22 cellular contexts compared by ENCODE assay signal in genomic region chr2:174009488-174010223, GRCh38. TPM values are rescaled to one million over a fixed set of nuclear protein-coding genes. Genes with fewer than 3 reads are reported as not detected.
DNase-seq lines count a peak whose midpoint lies in the region; FAIRE-seq and TF ChIP-seq lines count a peak whose summit lies in the region.
"Had no signal": no experiment of that assay in that cellular context is flagged by ENCODE, and none has a peak within 500 bp of the region (broad histone marks: within the 10 kb centered on the region; RNA-seq: fewer than 3 reads in every experiment).

No MANE protein-coding gene starts in this region.

- H3K36me3 ChIP-seq in GM23248 (ENCODE audit: low read depth): no peaks in the 10 kb centered on the region
- H3K36me3 ChIP-seq in small intestine (ENCODE audit: control insufficient read depth in 2 of 2, insufficient read depth in 2 of 2, low read length in 2 of 2): no peaks in the 10 kb centered on the region
- no peaks in the 10 kb centered on the region for H3K36me3 ChIP-seq in PC-9 (ENCODE audit: low read depth)
- H3K36me3 ChIP-seq: stomach had no signal

- CTCF ChIA-PET in PC-9 (lab: Charles Lee): no interaction called here

- BruUV-seq in PC-9 (replicated peaks; lab: Mats Ljungman, UMichigan): no TSS peak

- intact Hi-C loops in PC-9 (cut with micrococcal nuclease; ENCODE audit: unreplicated experiment): no loop called here

- H3K4me1 ChIP-seq in GM23248 (ENCODE audit: insufficient read depth) (peaks cover 40% of the 10 kb centered on the region), small intestine (ENCODE audit: control insufficient read depth in 2 of 2, insufficient read depth in 1 of 2, low read depth in 1 of 2, low read length in 1 of 2) (peaks cover 0 to 12% of the 10 kb centered on the region in 2 donors), PC-9 (replicated peaks; ENCODE audit: insufficient read depth) (peaks cover 7% of the 10 kb centered on the region)

- H3K4me3 ChIP-seq in GM23248 (peak overlapping the region; percentile 19; the same call in 1 of the 2 replicates), fibroblast of villous mesenchyme (ENCODE audit: low read depth, low read length) (no peak overlapping the region), small intestine (ENCODE audit: low read depth in 1 of 2, low read length in 2 of 2) (no peak overlapping the region), PC-9 (no peak overlapping the region)
- H3K4me3 ChIP-seq: stomach had no signal

- no peaks in the 10 kb centered on the region for H3K9me3 ChIP-seq in GM23248 (ENCODE audit: low read depth)
- no peaks in the 10 kb centered on the region for H3K9me3 ChIP-seq in small intestine (ENCODE audit: control insufficient read depth, low read depth)
- H3K9me3 ChIP-seq in PC-9 (ENCODE audit: insufficient read depth, low read depth): no peaks in the 10 kb centered on the region
- H3K9me3 ChIP-seq: stomach had no signal

- H3K4me2 ChIP-seq in GM23248 (ENCODE audit: unreplicated experiment) (peak overlapping the region; percentile 80), PC-9 (no peak overlapping the region)

- H3F3A ChIP-seq in GM23248 (ENCODE audit: insufficient read depth) (peaks cover 41% of the 10 kb centered on the region), PC-9 (ENCODE audit: insufficient read depth, low read depth) (0 out of 2 replicates have a peak, but pooled peaks cover 7% of the 10 kb centered on the region)

- no peaks in the 10 kb centered on the region for H3K27me3 ChIP-seq in GM23248 (replicated peaks; ENCODE audit: insufficient read depth)
- no peaks in the 10 kb centered on the region for H3K27me3 ChIP-seq in small intestine (ENCODE audit: control insufficient read depth in 2 of 2, insufficient read depth in 2 of 2, low read length in 2 of 2)
- H3K27me3 ChIP-seq in PC-9 (ENCODE audit: insufficient read depth, low read depth): no peaks in the 10 kb centered on the region
- H3K27me3 ChIP-seq: stomach had no signal

- POLR2A ChIA-PET in PC-9 (lab: Charles Lee; ENCODE audit: unreplicated experiment): interaction anchor here (0.7 kb wide), 1 partner anchor 22 kb away, joined by 4 read pairs; no protein-coding TSS in a partner anchor

- H3K9ac ChIP-seq in GM23248: peak overlapping the region; percentile 2; the same call in 1 of the 2 replicates

- 45 to 51% methylated on average over 3 of the region's 3 CpGs for WGBS in GM23248 (ENCODE audit: low coverage in 1 of 2, low lambda C conversion rate in 2 of 2, missing lambda C conversion rate in 2 of 2), 2 experiments
- WGBS in small intestine, 3 donors: 83 to 87% (median 85%) methylated on average over 3 of the region's 3 CpGs

- peak; percentile 51 for FAIRE-seq in small intestine (lab: Jason Lieb, UNC)
- FAIRE-seq: GM12891 had no signal

- H3K9me2 ChIP-seq in GM23248 (ENCODE audit: insufficient read depth): no peaks in the 10 kb centered on the region
- no peaks in the 10 kb centered on the region for H3K9me2 ChIP-seq in PC-9 (ENCODE audit: insufficient read depth)

- no peaks in the 10 kb centered on the region for H4K20me1 ChIP-seq in GM23248 (ENCODE audit: insufficient read depth)
- H4K20me1 ChIP-seq in PC-9 (ENCODE audit: insufficient read depth): no peaks in the 10 kb centered on the region

- DNase-seq in GM23248 (peak; percentile 77), astrocyte of the hippocampus (ENCODE audit: low read depth, low spot score) (peak; percentile 41), fibroblast of villous mesenchyme (ENCODE audit: low read depth) (peak; percentile 51), small intestine (no peak), PC-9 (no peak), dedifferentiated amniotic fluid mesenchymal stem cell (ENCODE audit: extremely low spot score) (no peak)
- no peak for DNase-seq in stimulated activated CD4-positive, alpha-beta T cell treated with anti-CD3 and anti-CD28 coated beads, Interleukin-2, amount 100 ng/mL, for 48 hours
- DNase-seq: activated CD4-positive, alpha-beta T cell treated with anti-CD3 and anti-CD28 coated beads for 36 hours; activated CD8-positive, alpha-beta memory T cell treated with anti-CD3 and anti-CD28 coated beads, Interleukin-2, amount 10 ng/mL, durations not matched to agents 7 days and 5 days; AML-193; cerebellar nuclear complex; endodermal cell; GF-D8; left ventricle myocardium superior; NCI-H1694; NCI-H2227 treated with DMSO at 0.1 percent for 48 hours; NCI-H82; PC-3; right cardiac atrium; stomach; T1000 had no signal

- H2AFZ ChIP-seq in GM23248: peak overlapping the region; percentile 52; the same call in 1 of the 2 replicates
- H2AFZ ChIP-seq in PC-9: no peak overlapping the region

- no peaks in the 10 kb centered on the region for H3K79me2 ChIP-seq in GM23248 (ENCODE audit: insufficient read depth)
- no peaks in the 10 kb centered on the region for H3K79me2 ChIP-seq in PC-9 (ENCODE audit: low read depth)

- in situ Hi-C loops in GM23248 (cut with MboI): no loop called here

- TF ChIP-seq CTCF in fibroblast of villous mesenchyme (IDR thresholded peaks at IDR 0.05; ENCODE audit: insufficient read depth, low read depth, low read length) (no peak), PC-9 (conservative IDR thresholded peaks at IDR 0.05) (no peak)

- H3K27ac ChIP-seq in GM23248 (peak overlapping the region; percentile 36), small intestine (ENCODE audit: low read depth in 1 of 2, low read length in 1 of 2) (no peak overlapping the region), PC-9 (no peak overlapping the region)
- H3K27ac ChIP-seq: stomach had no signal

RNA-seq across cellular contexts. Expression of gene SP3, which starts 44.5 kb away (rescaled TPM):
- total RNA-seq in GM23248 (2014; rRNA removed; shearing (Covaris generic)): 78.8 and 88.5 TPM in 2 replicates
- polyA plus RNA-seq in GM23248 (2016; fragmentation: Nextera tagmentation; extraction: Ambion mirVana) (24.7 and 27.7 TPM in 2 replicates), small intestine (10 to 100 TPM; 15.0 to 22.7 (median 15.4) TPM)
- total RNA-seq in fibroblast of villous mesenchyme (87.0 and 129 TPM in 2 replicates), PC-9 (2021) (93.6 and 127 TPM in 2 replicates)

Comparison
In these comparisons a context has a peak if more than half of its experiments do, and no peak if none do; other contexts are left out.
1. DNase-seq: peak in GM23248 (single experiment), astrocyte of the hippocampus (single experiment) and fibroblast of villous mesenchyme (single experiment); none in small intestine (single experiment), PC-9 (0 of 2), dedifferentiated amniotic fluid mesenchymal stem cell (single experiment) and stimulated activated CD4-positive, alpha-beta T cell treated with anti-CD3 and anti-CD28 coated beads, Interleukin-2, amount 100 ng/mL, for 48 hours (0 of 2).